ENCODE assay signal across 12 cellular contexts in the genomic region with DNA sequence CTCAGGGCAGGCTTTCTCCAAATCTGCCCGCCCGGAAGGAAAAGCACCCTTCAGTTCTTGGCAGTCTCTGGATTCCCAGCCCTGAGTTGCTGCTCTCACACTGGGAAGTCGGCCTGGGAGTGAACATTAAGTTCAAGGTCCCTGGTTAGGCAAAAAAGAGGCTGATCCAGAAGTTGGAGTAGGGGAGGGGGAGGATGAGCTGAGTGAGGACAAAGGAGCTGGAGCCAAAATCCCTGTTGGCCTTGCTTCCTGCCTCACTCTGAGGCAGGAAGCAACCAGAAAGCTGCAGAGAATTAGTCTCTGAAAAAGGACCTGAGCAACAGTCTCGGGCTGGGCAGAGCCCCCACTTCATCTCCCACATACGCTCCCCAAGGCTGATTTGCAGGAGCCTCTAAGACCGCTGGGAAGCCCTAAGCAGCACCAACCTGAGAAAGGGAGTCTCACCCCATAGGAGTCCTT. TPM values are rescaled to one million over a fixed set of nuclear protein-coding genes. Genes with fewer than 3 reads are reported as not detected.
DNase-seq lines count a peak whose midpoint lies in the region; ATAC-seq, FAIRE-seq and TF ChIP-seq lines count a peak whose summit lies in the region.
"Had no signal": no experiment of that assay in that cellular context is flagged by ENCODE, and none has a peak within 500 bp of the region (broad histone marks: within the 10 kb centered on the region; RNA-seq: fewer than 3 reads in every experiment).

No MANE protein-coding gene starts in this region.

- H2AFZ ChIP-seq in hepatocyte, result peak overlapping the region; percentile 15

- no peaks in the 10 kb centered on the region for H3K36me3 ChIP-seq in DOHH2 (ENCODE audit: control insufficient read depth, low read length)
- no peaks in the 10 kb centered on the region for H3K36me3 ChIP-seq in hepatocyte (replicated peaks; ENCODE audit: insufficient read depth, low read depth)
- no peaks in the 10 kb centered on the region for H3K36me3 ChIP-seq in ovary
- H3K36me3 ChIP-seq: pancreas had no signal

- no peaks in the 10 kb centered on the region for H4K20me1 ChIP-seq in DOHH2 (ENCODE audit: control insufficient read depth, insufficient read depth, low read depth, low read length)
- H4K20me1 ChIP-seq in hepatocyte (ENCODE audit: insufficient read depth, poor library complexity, severe bottlenecking), result no peaks in the 10 kb centered on the region

- H3K4me2 ChIP-seq in DOHH2 (ENCODE audit: low read length) (peak overlapping the region; percentile 12; the same call in 1 of the 2 replicates), hepatocyte (no peak overlapping the region)

- intact Hi-C loops in ovary (cut with DNase I), result loop anchor here in 3 of 4 donors (5.0 to 10.0 kb wide), 5 partner anchors 58 to 558 kb away; partner anchors contain the start of gene GPX3 (in 1 of the 3)

- FAIRE-seq in H54 (lab: Jason Lieb, UNC), result no peak
- FAIRE-seq: pancreas had no signal

- H3K9me2 ChIP-seq in DOHH2 (replicated peaks; ENCODE audit: control insufficient read depth, low read length), result no peaks in the 10 kb centered on the region
- no peaks in the 10 kb centered on the region for H3K9me2 ChIP-seq in hepatocyte (replicated peaks; ENCODE audit: insufficient read depth)

- H3F3A ChIP-seq in DOHH2 (ENCODE audit: control insufficient read depth, insufficient read depth), result peaks cover 5% of the 10 kb centered on the region

- no peaks in the 10 kb centered on the region for H3K9me3 ChIP-seq in DOHH2 (ENCODE audit: control insufficient read depth, insufficient read depth, low read length)
- H3K9me3 ChIP-seq in hepatocyte (ENCODE audit: low read depth), result no peaks in the 10 kb centered on the region
- no peaks in the 10 kb centered on the region for H3K9me3 ChIP-seq in ovary
- H3K9me3 ChIP-seq: pancreas had no signal

- DNase-seq in astrocyte of the hippocampus (ENCODE audit: low read depth, low spot score) (peak; percentile 25), hepatocyte (ENCODE audit: low spot score) (no peak), ovary (peak; percentile 77 to 87 (median 84)), AML-193 (lab: John Stamatoyannopoulos, UW) (no peak), H54 (ENCODE audit: insufficient read length, low spot score) (no peak)
- no peak for DNase-seq in stimulated activated CD4-positive, alpha-beta T cell treated with anti-CD3 and anti-CD28 coated beads, Interleukin-4, amount 100 ng/mL, for 1 hour
- DNase-seq: activated CD4-positive, alpha-beta T cell treated with anti-CD3 and anti-CD28 coated beads, Interleukin-2, amount 10 ng/mL, durations not matched to agents 7 days and 5 days; activated naive CD4-positive, alpha-beta T cell; cortex of kidney; pancreas had no signal

- peaks cover 53% of the 10 kb centered on the region for H3K4me1 ChIP-seq in DOHH2 (ENCODE audit: control insufficient read depth, low read length)
- peaks cover 2% of the 10 kb centered on the region for H3K4me1 ChIP-seq in hepatocyte (ENCODE audit: insufficient read depth)
- H3K4me1 ChIP-seq in ovary (ENCODE audit: insufficient read depth), result peaks cover 9% of the 10 kb centered on the region
- H3K4me1 ChIP-seq: pancreas had no signal

- H3K4me3 ChIP-seq in DOHH2 (ENCODE audit: low read length), result no peak overlapping the region
- no peak overlapping the region for H3K4me3 ChIP-seq in hepatocyte
- no peak overlapping the region for H3K4me3 ChIP-seq in ovary
- H3K4me3 ChIP-seq: pancreas had no signal

- TF ChIP-seq EP300 in ovary (IDR thresholded peaks at IDR 0.05), result no peak

- TF ChIP-seq POLR2A in ovary (IDR thresholded peaks at IDR 0.05) (no peak), H54 (IDR thresholded peaks at IDR 0.05; ENCODE audit: low read depth, low read length) (no peak)

- TF ChIP-seq CTCF in DOHH2 (IDR thresholded peaks at IDR 0.05; ENCODE audit: low read depth, low read length, poor library complexity, severe bottlenecking), result no peak
- no peak for TF ChIP-seq CTCF in hepatocyte (IDR thresholded peaks at IDR 0.05; ENCODE audit: poor library complexity)
- no peak for TF ChIP-seq CTCF in ovary (IDR thresholded peaks at IDR 0.05)

- H3K27me3 ChIP-seq in DOHH2 (ENCODE audit: control insufficient read depth, low read length), result no peaks in the 10 kb centered on the region
- H3K27me3 ChIP-seq in hepatocyte, result no peaks in the 10 kb centered on the region
- H3K27me3 ChIP-seq in ovary, result no peaks in the 10 kb centered on the region
- H3K27me3 ChIP-seq: pancreas had no signal

- 68% methylated on average over 6 of the region's 6 CpGs for WGBS in hepatocyte (ENCODE audit: low lambda C conversion rate, missing lambda C conversion rate)
- 3 to 4% (median 4%) methylated on average over 6 of the region's 6 CpGs for whole genome bisulfite sequencing in ovary, 3 donors

- H3K27ac ChIP-seq in DOHH2 (ENCODE audit: low read depth, low read length) (no peak overlapping the region), hepatocyte (no peak overlapping the region), ovary (peak overlapping the region; percentile 34 to 84)
- H3K27ac ChIP-seq: pancreas had no signal

- no peak for ATAC-seq in GM18868 (IDR thresholded peaks at IDR 0.05; ENCODE audit: unreplicated experiment)

- H3K79me2 ChIP-seq in DOHH2 (ENCODE audit: control insufficient read depth, low read length) (no peaks in the 10 kb centered on the region), hepatocyte (no peaks in the 10 kb centered on the region)

RNA-seq across cellular contexts. Expression of gene RPS14, which starts 15.0 kb away (rescaled TPM):
- total RNA-seq in hepatocyte (2,319 and 2,589 TPM in 2 replicates), ovary (1,000 to 10,000 TPM; 2,727 to 9,295 (median 4,211) TPM)
- polyA plus RNA-seq in hepatocyte (1,067 and 1,087 TPM in 2 replicates), ovary (1,000 to 10,000 TPM; 2,234 to 8,183 TPM)

RNA-seq across cellular contexts. Expression of gene NDST1, which starts 43.3 kb away (rescaled TPM):
- total RNA-seq in hepatocyte (66.7 and 85.1 TPM in 2 replicates), ovary (100 to 1,000 TPM in 3 of 7 donors, 10 to 100 TPM in 4; 31.0 to 139 (median 92.8) TPM)
- polyA plus RNA-seq in hepatocyte (30.2 and 42.5 TPM in 2 replicates), ovary (10 to 100 TPM; 31.8 to 44.1 TPM)

RNA-seq across cellular contexts. Expression of gene CD74, which starts 51.9 kb away (rescaled TPM):
- total RNA-seq in hepatocyte (51.1 and 57.2 TPM in 2 replicates), ovary (100 to 1,000 TPM in 6 of 7 donors, 10 to 100 TPM in 1; 96.9 to 750 (median 384) TPM)
- polyA plus RNA-seq in hepatocyte (103 and 107 TPM in 2 replicates), ovary (1,000 to 10,000 TPM in 1 of 2 donors, 100 to 1,000 TPM in 1; 280 to 1,292 TPM)

Comparison
In these comparisons a context has a peak if more than half of its experiments do, and no peak if none do; other contexts are left out.
1. H3K27ac ChIP-seq: peak in ovary (2 of 2); none in DOHH2 (single experiment) and hepatocyte (single experiment).
2. DNase-seq: peak in astrocyte of the hippocampus (single experiment) and ovary (5 of 5); none in hepatocyte (single experiment), AML-193 (0 of 2), stimulated activated CD4-positive, alpha-beta T cell treated with anti-CD3 and anti-CD28 coated beads, Interleukin-4, amount 100 ng/mL, for 1 hour (single experiment) and H54 (single experiment).